ENCODE assay signal across 8 cellular contexts in the genomic region with DNA sequence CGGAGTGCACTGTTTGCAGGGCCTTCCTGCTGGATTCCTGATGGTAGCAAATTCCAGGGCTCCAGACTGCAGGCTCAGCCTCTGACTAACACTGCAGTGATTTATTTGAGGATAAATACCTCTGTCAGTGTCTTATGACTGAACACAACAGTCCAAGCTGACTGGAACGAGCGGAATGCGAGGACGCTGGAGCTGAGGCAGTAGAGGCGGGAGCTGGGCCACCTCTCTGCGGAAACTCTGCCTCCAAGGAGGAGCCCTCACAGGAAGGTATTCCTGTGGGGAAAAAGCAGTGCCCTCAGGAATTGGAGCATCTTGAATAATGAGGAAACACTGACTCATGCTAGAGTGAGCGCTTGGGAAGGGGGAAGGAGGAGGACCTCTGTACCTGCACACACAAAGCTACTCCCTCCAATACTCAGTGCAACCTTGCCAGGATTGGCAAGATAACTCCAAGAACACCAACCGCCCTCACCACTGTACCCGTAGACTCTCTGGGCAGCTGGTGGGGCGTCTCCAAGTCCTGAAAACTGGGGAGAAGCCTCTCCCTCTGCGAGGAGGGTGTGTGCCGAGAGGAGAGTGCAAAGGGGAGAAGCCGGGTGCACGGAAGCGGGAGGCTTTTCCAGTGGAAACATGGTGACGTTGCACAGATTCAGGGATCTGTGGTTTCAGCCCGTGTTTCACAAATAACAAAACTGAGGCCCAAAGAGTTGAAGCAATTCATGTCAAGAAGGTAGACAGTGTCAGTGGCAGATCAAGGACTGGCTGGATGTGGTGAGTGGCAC. TPM values are rescaled to one million over a fixed set of nuclear protein-coding genes. Genes with fewer than 3 reads are reported as not detected.
DNase-seq lines count a peak whose midpoint lies in the region; FAIRE-seq and TF ChIP-seq lines count a peak whose summit lies in the region.

No MANE protein-coding gene starts in this region.

- H3K36me3 ChIP-seq in astrocyte (ENCODE audit: insufficient read depth, low read length) (peaks cover 4% of the 10 kb centered on the region), sigmoid colon (no peaks in the 10 kb centered on the region)

- TF ChIP-seq POLR2A in sigmoid colon (IDR thresholded peaks at IDR 0.05): no peak

- H3K9ac ChIP-seq in astrocyte (ENCODE audit: low read length): peak overlapping the region; percentile 75

- 81 to 85% methylated on average over 18 of the region's 18 CpGs for WGBS in sigmoid colon, 2 donors

- H3K27me3 Mint-ChIP-seq in astrocyte (ENCODE audit: low read depth, unreplicated experiment): no peaks in the 10 kb centered on the region

- peak overlapping the region; percentile 73 for H3K4me3 Mint-ChIP-seq in astrocyte (ENCODE audit: unreplicated experiment)

- H3K9me3 Mint-ChIP-seq in astrocyte (ENCODE audit: unreplicated experiment): no peaks in the 10 kb centered on the region

- H3K27ac ChIP-seq in astrocyte (ENCODE audit: low read depth, low read length) (peak overlapping the region; percentile 93), sigmoid colon (peak overlapping the region; percentile 85 to 94 (median 89))

- H4K20me1 ChIP-seq in astrocyte (ENCODE audit: insufficient read depth, low read length): peaks cover 19% of the 10 kb centered on the region

- FAIRE-seq in astrocyte (lab: Jason Lieb, UNC): peak; percentile 93

- peaks cover 46% of the 10 kb centered on the region for H3K4me1 ChIP-seq in astrocyte (ENCODE audit: insufficient read depth, low read length)
- peaks cover 3 to 90% (median 77%) of the 10 kb centered on the region in 4 donors for H3K4me1 ChIP-seq in sigmoid colon

- peaks cover 64% of the 10 kb centered on the region for H3K4me1 Mint-ChIP-seq in astrocyte (ENCODE audit: low read depth, unreplicated experiment)

- H3K27me3 ChIP-seq in astrocyte (ENCODE audit: insufficient read depth, low read length) (no peaks in the 10 kb centered on the region), sigmoid colon (no peaks in the 10 kb centered on the region)

- no peak overlapping the region for H3K4me3 ChIP-seq in HFF-Myc (replicated peaks; ENCODE audit: low read depth, low read length)
- H3K4me3 ChIP-seq in astrocyte (ENCODE audit: insufficient read depth, low read depth, low read length): no peak overlapping the region
- H3K4me3 ChIP-seq in sigmoid colon: no peak overlapping the region

- peak overlapping the region; percentile 66 for H3K4me2 ChIP-seq in astrocyte (ENCODE audit: low read length)

- DNase-seq in HFF-Myc (ENCODE audit: extremely low read depth, low read depth) (peak; percentile 96), astrocyte (ENCODE audit: low read depth) (peak; percentile 100), hepatic stellate cell (ENCODE audit: low spot score) (peak; percentile 88), sigmoid colon (peak; percentile 94), NCI-H2029 (lab: John Stamatoyannopoulos, UW) (no peak), NCI-H2107 (lab: John Stamatoyannopoulos, UW) (no peak), HuH-7 (ENCODE audit: low spot score) (no peak), NCI-H1092 treated with DMSO at 0.1 percent for 48 hours (lab: John Stamatoyannopoulos, UW) (no peak)

- TF ChIP-seq CTCF in HFF-Myc (IDR thresholded peaks at IDR 0.05; ENCODE audit: low read depth, low read length, missing control alignments) (no peak), astrocyte (IDR thresholded peaks at IDR 0.05; ENCODE audit: insufficient read depth, low read depth, low read length) (no peak), sigmoid colon (IDR thresholded peaks at IDR 0.05) (no peak)

- TF ChIP-seq EP300 in sigmoid colon (IDR thresholded peaks at IDR 0.05): peak in 3 of 4 donors; percentile 20 to 87 (median 71)

- no peaks in the 10 kb centered on the region for H3K9me3 ChIP-seq in astrocyte (ENCODE audit: insufficient read depth, low read depth, low read length)
- no peaks in the 10 kb centered on the region for H3K9me3 ChIP-seq in sigmoid colon

- H3K27ac Mint-ChIP-seq in astrocyte (ENCODE audit: unreplicated experiment): peak overlapping the region; percentile 90

- H3K36me3 Mint-ChIP-seq in astrocyte (ENCODE audit: low read depth, unreplicated experiment): peaks cover 23% of the 10 kb centered on the region

- peaks cover 81% of the 10 kb centered on the region for H3K79me2 ChIP-seq in astrocyte (ENCODE audit: insufficient read depth, low read length)

- no peak overlapping the region for H2AFZ ChIP-seq in astrocyte (ENCODE audit: low read depth, low read length)

- intact Hi-C loops in sigmoid colon (cut with DNase I): loop anchor here (10.0 kb wide), 1 partner anchor 506 kb away; no protein-coding TSS in a partner anchor

RNA-seq across cellular contexts. Expression of a gene that starts 43.0 kb away (rescaled TPM):
- total RNA-seq in astrocyte (69.7 and 70.3 TPM in 2 replicates), sigmoid colon (10 to 100 TPM; 26.4 to 56.5 (median 50.5) TPM)
- 10 to 100 TPM; 27.0 to 41.5 (median 29.4) TPM for polyA plus RNA-seq in sigmoid colon

Comparison
In these comparisons a context has a peak if more than half of its experiments do, and no peak if none do; other contexts are left out.
1. DNase-seq: peak in HFF-Myc (single experiment), astrocyte (single experiment), hepatic stellate cell (single experiment) and sigmoid colon (single experiment); none in NCI-H2029 (single experiment), NCI-H2107 (single experiment), HuH-7 (single experiment) and NCI-H1092 treated with DMSO at 0.1 percent for 48 hours (single experiment).